In genomic region chr11:129729823-129730222, GRCh38 we compare ENCODE assay signal across 20 cellular contexts.
DNase-seq lines count a peak whose midpoint lies in the region; ATAC-seq, FAIRE-seq and TF ChIP-seq lines count a peak whose summit lies in the region.
"Had no signal": no experiment of that assay in that cellular context is flagged by ENCODE, and none has a peak within 500 bp of the region (broad histone marks: within the 10 kb centered on the region; RNA-seq: fewer than 3 reads in every experiment).

No MANE protein-coding gene starts in this region.

- peaks cover 1% of the 10 kb centered on the region; the same call in 1 of the 2 replicates for H3K27me3 ChIP-seq in IMR-90 (ENCODE audit: control insufficient read depth, insufficient read depth, low read length)
- H3K27me3 ChIP-seq: BLaER1 treated with 17β-estradiol and CSF1 and Interleukin-3, amounts not matched to agents 10 nM and 100 nM had no signal

- no peak overlapping the region for H3K4me3 Mint-ChIP-seq in osteocyte (ENCODE audit: unreplicated experiment)
- H3K4me3 Mint-ChIP-seq in activated CD4-positive, alpha-beta memory T cell treated with anti-CD3 and anti-CD28 coated beads, Interleukin-2, amount 10 ng/mL, durations not matched to agents 7 days and 5 days: no peak overlapping the region
- H3K4me3 Mint-ChIP-seq: B cell; CD4-positive, alpha-beta T cell; CD8-positive, alpha-beta T cell had no signal

- H3K4me1 ChIP-seq in IMR-90 (ENCODE audit: control insufficient read depth, insufficient read depth, low read length): no peaks in the 10 kb centered on the region
- peaks cover 0 to 3% of the 10 kb centered on the region in 2 donors for H3K4me1 ChIP-seq in kidney (ENCODE audit: control insufficient read depth in 1 of 2, insufficient read depth in 1 of 2, low read depth in 1 of 2, low read length in 2 of 2)
- H3K4me1 ChIP-seq: A549; BLaER1 treated with 17β-estradiol and CSF1 and Interleukin-3, amounts not matched to agents 10 nM and 100 nM had no signal

- no peaks in the 10 kb centered on the region for H3K36me3 ChIP-seq in IMR-90 (ENCODE audit: control insufficient read depth, insufficient read depth, low read length)
- no peaks in the 10 kb centered on the region for H3K36me3 ChIP-seq in kidney (ENCODE audit: control insufficient read depth in 1 of 2, insufficient read depth in 2 of 2, low read length in 2 of 2)
- H3K36me3 ChIP-seq: BLaER1 treated with 17β-estradiol and CSF1 and Interleukin-3, amounts not matched to agents 10 nM and 100 nM had no signal

- no peak overlapping the region for H2BK20ac ChIP-seq in IMR-90 (ENCODE audit: low read depth, low read length)

- H4K91ac ChIP-seq in IMR-90 (ENCODE audit: insufficient read depth, low read depth, low read length): no peak overlapping the region

- in situ Hi-C loops in IMR-90 (cut with MboI; ENCODE audit: low sequenced_read_pairs): loop anchor here (25.0 kb wide), 1 partner anchor 618 kb away; no protein-coding TSS in a partner anchor

- no peak overlapping the region for H3K27ac Mint-ChIP-seq in osteocyte (ENCODE audit: unreplicated experiment)
- H3K27ac Mint-ChIP-seq in activated CD4-positive, alpha-beta memory T cell treated with anti-CD3 and anti-CD28 coated beads, Interleukin-2, amount 10 ng/mL, durations not matched to agents 7 days and 5 days: no peak overlapping the region
- H3K27ac Mint-ChIP-seq: B cell; CD4-positive, alpha-beta T cell; CD8-positive, alpha-beta T cell had no signal

- H2BK5ac ChIP-seq in IMR-90 (ENCODE audit: low read depth, low read length, poor library complexity, severe bottlenecking): no peak overlapping the region

- H3K56ac ChIP-seq in IMR-90 (ENCODE audit: extremely low read depth, insufficient read depth, low read length): no peak overlapping the region

- H4K8ac ChIP-seq in IMR-90 (ENCODE audit: low read depth in 2 of 2, low read length in 2 of 2): no peak overlapping the region

- H3K27ac ChIP-seq in IMR-90 (ENCODE audit: insufficient read depth, low read length) (no peak overlapping the region), kidney (ENCODE audit: low read depth in 2 of 2, low read length in 2 of 2) (peak overlapping the region in 1 of 2 donors; percentile 47)
- H3K27ac ChIP-seq: 22Rv1; A549; BLaER1 treated with 17β-estradiol and CSF1 and Interleukin-3, amounts not matched to agents 10 nM and 100 nM; C4-2B had no signal

- no peak overlapping the region for H2BK120ac ChIP-seq in IMR-90 (ENCODE audit: low read depth, low read length)

- POLR2A ChIA-PET in IMR-90 (lab: Charles Lee; ENCODE audit: unreplicated experiment): no interaction called here
- POLR2A ChIA-PET in activated CD4-positive, alpha-beta memory T cell treated with anti-CD3 and anti-CD28 coated beads, Interleukin-2, amount 10 ng/mL, durations not matched to agents 7 days and 5 days (lab: Charles Lee): no interaction called here

- no peaks in the 10 kb centered on the region for H4K20me1 ChIP-seq in IMR-90 (ENCODE audit: insufficient read depth, low read length)
- H4K20me1 ChIP-seq: BLaER1 treated with 17β-estradiol and CSF1 and Interleukin-3, amounts not matched to agents 10 nM and 100 nM had no signal

- no peaks in the 10 kb centered on the region for H3K9me1 ChIP-seq in IMR-90 (ENCODE audit: insufficient read depth, low read length)

- CTCF ChIA-PET in IMR-90 (lab: Yijun Ruan, JAX): no interaction called here
- CTCF ChIA-PET in activated CD4-positive, alpha-beta memory T cell treated with anti-CD3 and anti-CD28 coated beads, Interleukin-2, amount 10 ng/mL, durations not matched to agents 7 days and 5 days (lab: Charles Lee): no interaction called here

- no peaks in the 10 kb centered on the region for H3K9me3 Mint-ChIP-seq in osteocyte (ENCODE audit: unreplicated experiment)
- H3K9me3 Mint-ChIP-seq in activated CD4-positive, alpha-beta memory T cell treated with anti-CD3 and anti-CD28 coated beads, Interleukin-2, amount 10 ng/mL, durations not matched to agents 7 days and 5 days: no peaks in the 10 kb centered on the region
- H3K9me3 Mint-ChIP-seq: CD4-positive, alpha-beta T cell; CD8-positive, alpha-beta T cell had no signal

- TF ChIP-seq POLR2A in IMR-90 (IDR thresholded peaks at IDR 0.05; ENCODE audit: low read depth, low read length): no peak

- no peaks in the 10 kb centered on the region for H3K4me1 Mint-ChIP-seq in osteocyte (ENCODE audit: unreplicated experiment)
- no peaks in the 10 kb centered on the region for H3K4me1 Mint-ChIP-seq in activated CD4-positive, alpha-beta memory T cell treated with anti-CD3 and anti-CD28 coated beads, Interleukin-2, amount 10 ng/mL, durations not matched to agents 7 days and 5 days
- H3K4me1 Mint-ChIP-seq: B cell had no signal

- no peak overlapping the region for H2AK5ac ChIP-seq in IMR-90 (ENCODE audit: low read depth, low read length)

- H3K4ac ChIP-seq in IMR-90 (ENCODE audit: low read depth, low read length): no peak overlapping the region

- no peak for FAIRE-seq in kidney (lab: Jason Lieb, UNC)
- FAIRE-seq: A549, D721Med, G401.6, GM12891, GM19239 had no signal

- BruUV-seq in IMR-90 (replicated peaks; lab: Mats Ljungman, UMichigan): no TSS peak

- intact Hi-C loops in IMR-90 (cut with micrococcal nuclease) (no loop called here), kidney (cut with DNase I) (no loop called here)

- H3K9me3 ChIP-seq in IMR-90 (ENCODE audit: control insufficient read depth, insufficient read depth, low read length) (no peaks in the 10 kb centered on the region), kidney (ENCODE audit: control insufficient read depth in 1 of 2, low read length in 2 of 2) (no peaks in the 10 kb centered on the region)
- H3K9me3 ChIP-seq: A549; BLaER1 treated with 17β-estradiol and CSF1 and Interleukin-3, amounts not matched to agents 10 nM and 100 nM; Caco-2 had no signal

- dilution Hi-C loops in IMR-90 (cut with HindIII; ENCODE audit: low sequenced_read_pairs, unreplicated experiment): no loop called here

- H3K4me3 ChIP-seq in IMR-90 (ENCODE audit: insufficient read depth, low read depth, low read length) (no peak overlapping the region), kidney (ENCODE audit: low read length in 2 of 2) (no peak overlapping the region)
- H3K4me3 ChIP-seq: A549; BLaER1 treated with 17β-estradiol and CSF1 and Interleukin-3, amounts not matched to agents 10 nM and 100 nM had no signal

- ATAC-seq in IMR-90 (ENCODE audit: low read depth): no peak
- ATAC-seq: A549; CD8-positive, alpha-beta T cell had no signal

- no peak overlapping the region for H3K4me2 ChIP-seq in IMR-90 (ENCODE audit: low read depth, low read length)
- H3K4me2 ChIP-seq: A549; BLaER1 treated with 17β-estradiol and CSF1 and Interleukin-3, amounts not matched to agents 10 nM and 100 nM had no signal

- no peak for TF ChIP-seq RAD21 in IMR-90 (IDR thresholded peaks at IDR 0.05; ENCODE audit: low read length)

- H3K14ac ChIP-seq in IMR-90 (replicated peaks; ENCODE audit: low read depth, low read length): no peak overlapping the region

- H3K18ac ChIP-seq in IMR-90 (ENCODE audit: low read depth, low read length): no peak overlapping the region

- H3K27me3 Mint-ChIP-seq in osteocyte (ENCODE audit: unreplicated experiment): peaks cover 16% of the 10 kb centered on the region
- no peaks in the 10 kb centered on the region for H3K27me3 Mint-ChIP-seq in activated CD4-positive, alpha-beta memory T cell treated with anti-CD3 and anti-CD28 coated beads, Interleukin-2, amount 10 ng/mL, durations not matched to agents 7 days and 5 days

- no peak overlapping the region for H3K23ac ChIP-seq in IMR-90 (ENCODE audit: low read depth, low read length)

- no peak overlapping the region for H4K5ac ChIP-seq in IMR-90 (ENCODE audit: low read depth, low read length)

- H3K79me1 ChIP-seq in IMR-90 (ENCODE audit: low read depth in 1 of 2, low read length in 2 of 2): no peaks in the 10 kb centered on the region

- TF ChIP-seq CTCF in IMR-90 (conservative IDR thresholded peaks at IDR 0.05; ENCODE audit: low read depth, low read length) (no peak), kidney (IDR thresholded peaks at IDR 0.05; ENCODE audit: borderline replicate concordance, extremely low read depth, insufficient read depth) (no peak), osteocyte (IDR thresholded peaks at IDR 0.05) (no peak)

- no peaks in the 10 kb centered on the region for H3K36me3 Mint-ChIP-seq in osteocyte (ENCODE audit: unreplicated experiment)
- no peaks in the 10 kb centered on the region for H3K36me3 Mint-ChIP-seq in activated CD4-positive, alpha-beta memory T cell treated with anti-CD3 and anti-CD28 coated beads, Interleukin-2, amount 10 ng/mL, durations not matched to agents 7 days and 5 days (ENCODE audit: low read depth)
- H3K36me3 Mint-ChIP-seq: CD8-positive, alpha-beta T cell had no signal

- no CpG with 5 or more reads among the region's 10 CpGs for WGBS in IMR-90 (ENCODE audit: extremely low coverage in 2 of 2, insufficient read length in 1 of 2), 2 experiments

- DNase-seq in IMR-90 (no peak), kidney (peak; percentile 40), osteocyte (ENCODE audit: extremely low spot score, unreplicated experiment) (peak; percentile 74), iPS-NIHi7 (ENCODE audit: extremely low spot score) (no peak)
- no peak for DNase-seq in activated CD4-positive, alpha-beta memory T cell treated with anti-CD3 and anti-CD28 coated beads, Interleukin-2, amount 10 ng/mL, durations not matched to agents 7 days and 5 days
- DNase-seq: AML-193; Caco-2; Calu3; CD4-positive, alpha-beta T cell; CD8-positive, alpha-beta T cell; GF-D8 had no signal

- no peak overlapping the region for H2AFZ ChIP-seq in IMR-90 (replicated peaks; ENCODE audit: low read length, poor library complexity)

- H3K9ac ChIP-seq in IMR-90 (ENCODE audit: low read depth, low read length) (no peak overlapping the region), kidney (ENCODE audit: low read length in 2 of 2) (no peak overlapping the region)
- H3K9ac ChIP-seq: BLaER1 treated with 17β-estradiol and CSF1 and Interleukin-3, amounts not matched to agents 10 nM and 100 nM had no signal

- H2AK9ac ChIP-seq in IMR-90 (replicated peaks; ENCODE audit: low read depth, low read length, poor library complexity): peak overlapping the region; percentile 29

- no peak overlapping the region for H2BK15ac ChIP-seq in IMR-90 (ENCODE audit: low read depth, low read length)

TF ChIP-seq in IMR-90, 13 proteins besides CTCF, POLR2A, EP300 and RAD21 (continues in another document):
- TF ChIP-seq MXI1 (IDR thresholded peaks at IDR 0.05; ENCODE audit: borderline replicate concordance, low read depth, low read length): no peak
- TF ChIP-seq MAZ (IDR thresholded peaks at IDR 0.05; ENCODE audit: borderline replicate concordance, low read depth, low read length): no peak
- no peak for TF ChIP-seq CEBPB (IDR thresholded peaks at IDR 0.05; ENCODE audit: low read depth, low read length)
- TF ChIP-seq MAFK (IDR thresholded peaks at IDR 0.05; ENCODE audit: low read depth, low read length): no peak
- TF ChIP-seq SMC3 (IDR thresholded peaks at IDR 0.05; ENCODE audit: low read depth, low read length): no peak
- TF ChIP-seq NFE2L2 (IDR thresholded peaks at IDR 0.05; ENCODE audit: low read depth, low read length): no peak
- TF ChIP-seq RCOR1 (IDR thresholded peaks at IDR 0.05; ENCODE audit: insufficient replicate concordance, low read length): no peak
- TF ChIP-seq BHLHE40 (IDR thresholded peaks at IDR 0.05; ENCODE audit: low read depth, low read length): no peak
- TF ChIP-seq FOS (IDR thresholded peaks at IDR 0.05; ENCODE audit: low read depth, low read length): no peak
- no peak for TF ChIP-seq RFX5 (IDR thresholded peaks at IDR 0.05; ENCODE audit: low read depth, low read length)

Comparison
In these comparisons a context has a peak if more than half of its experiments do, and no peak if none do; other contexts are left out.
1. DNase-seq: peak in kidney (single experiment) and osteocyte (single experiment); none in IMR-90 (single experiment), iPS-NIHi7 (single experiment) and activated CD4-positive, alpha-beta memory T cell treated with anti-CD3 and anti-CD28 coated beads, Interleukin-2, amount 10 ng/mL, durations not matched to agents 7 days and 5 days (single experiment).